ENCODE assay signal across 1 cellular context in genomic region chr2:151857650-151858049, GRCh38.
TF ChIP-seq lines count a peak whose summit lies in the region.

No MANE protein-coding gene starts in this region.

TF ChIP-seq in HepG2, 621 proteins besides CTCF, POLR2A, EP300 and RAD21:
- TF ChIP-seq FOXA1 (IDR thresholded peaks at IDR 0.05), result no peak
- TF ChIP-seq FOXA1 (CRISPR knock-in tag; IDR thresholded peaks at IDR 0.05), result 0 out of 2 replicates have a peak, but pooled peaks have one; percentile 7
- no peak for TF ChIP-seq ARID2 (CRISPR knock-in tag; IDR thresholded peaks at IDR 0.05; ENCODE audit: borderline replicate concordance)
TF ChIP-seq in HepG2: peak in this region for 1.
